ENCODE assay signal across 20 cellular contexts in genomic region chr5:43840424-43841232, GRCh38.
"Had no signal": no experiment of that assay in that cellular context is flagged by ENCODE, and none has a peak within 500 bp of the region (broad histone marks: within the 10 kb centered on the region; RNA-seq: fewer than 3 reads in every experiment).

No MANE protein-coding gene starts in this region.

- H3K9me3 ChIP-seq: esophagus muscularis mucosa, tibial nerve, uterus had no signal

- H3K27ac ChIP-seq: coronary artery, esophagus muscularis mucosa, parathyroid adenoma, tibial nerve, uterus had no signal

- H3K27me3 ChIP-seq: esophagus muscularis mucosa, tibial nerve, uterus had no signal

- H3K4me1 Mint-ChIP-seq: central memory CD8-positive, alpha-beta T cell had no signal

- H3K27ac Mint-ChIP-seq: activated CD8-positive, alpha-beta T cell treated with anti-CD3 and anti-CD28 coated beads for 36 hours; activated naive CD4-positive, alpha-beta T cell treated with anti-CD3 and anti-CD28 coated beads, Interleukin-2, amount 50 U/mL, for 72 hours; activated T-cell treated with anti-CD3 and anti-CD28 coated beads, Interleukin-2, amount 50 U/mL, for 72 hours; WTC11 had no signal

- H3K36me3 Mint-ChIP-seq: activated naive CD4-positive, alpha-beta T cell treated with anti-CD3 and anti-CD28 coated beads, Interleukin-2, amount 50 U/mL, for 72 hours; WTC11 had no signal

- H3K27me3 Mint-ChIP-seq: activated CD8-positive, alpha-beta T cell treated with anti-CD3 and anti-CD28 coated beads for 36 hours; central memory CD8-positive, alpha-beta T cell had no signal

- H3K9me3 Mint-ChIP-seq: activated CD8-positive, alpha-beta T cell treated with anti-CD3 and anti-CD28 coated beads for 36 hours had no signal

- DNase-seq: activated CD4-positive, alpha-beta T cell treated with anti-CD3 and anti-CD28 coated beads for 4 hours; activated CD8-positive, alpha-beta memory T cell treated with anti-CD3 and anti-CD28 coated beads, Interleukin-2, amount 50 U/mL, for 4 hours; activated CD8-positive, alpha-beta T cell treated with anti-CD3 and anti-CD28 coated beads for 36 hours; activated gamma-delta T cell; activated T-cell treated with anti-CD3 and anti-CD28 coated beads, Interleukin-2, amount 50 U/mL, for 72 hours; amniotic stem cell; foreskin melanocyte; head of caudate nucleus; small intestine; stimulated activated CD4-positive, alpha-beta T cell treated with anti-CD3 and anti-CD28 coated beads, Interleukin-4, amount 100 ng/mL, for 24 hours; stimulated activated naive CD4-positive, alpha-beta T cell treated with Interleukin-2 at 50 U/mL for 16 hours; substantia nigra; uterus had no signal

- H3K36me3 ChIP-seq: esophagus muscularis mucosa, tibial nerve, uterus had no signal

- H3K4me3 Mint-ChIP-seq: activated CD8-positive, alpha-beta T cell treated with anti-CD3 and anti-CD28 coated beads for 36 hours; activated T-cell treated with anti-CD3 and anti-CD28 coated beads, Interleukin-2, amount 50 U/mL, for 72 hours; central memory CD8-positive, alpha-beta T cell; WTC11 had no signal

- H3K4me3 ChIP-seq: coronary artery, esophagus muscularis mucosa, tibial nerve, uterus had no signal

- H3K4me1 ChIP-seq: esophagus muscularis mucosa, parathyroid adenoma, uterus had no signal

- ATAC-seq: activated CD8-positive, alpha-beta T cell treated with anti-CD3 and anti-CD28 coated beads for 36 hours; activated naive CD4-positive, alpha-beta T cell treated with anti-CD3 and anti-CD28 coated beads, Interleukin-2, amount 50 U/mL, for 72 hours; activated T-cell treated with anti-CD3 and anti-CD28 coated beads, Interleukin-2, amount 50 U/mL, for 72 hours; WTC11 had no signal
